14 cellular contexts compared by ENCODE assay signal in genomic region chr2:25955869-25956535, GRCh38. TPM values are rescaled to one million over a fixed set of nuclear protein-coding genes. Genes with fewer than 3 reads are reported as not detected.
DNase-seq lines count a peak whose midpoint lies in the region; ATAC-seq, FAIRE-seq and TF ChIP-seq lines count a peak whose summit lies in the region.
"Had no signal": no experiment of that assay in that cellular context is flagged by ENCODE, and none has a peak within 500 bp of the region (broad histone marks: within the 10 kb centered on the region; RNA-seq: fewer than 3 reads in every experiment).

No MANE protein-coding gene starts in this region.

- no peaks in the 10 kb centered on the region for H3F3A ChIP-seq in MM.1S (ENCODE audit: insufficient read depth, low read length)

- dilution Hi-C loops in mammary epithelial cell (cut with HindIII; ENCODE audit: low sequenced_read_pairs): no loop called here

- CTCF ChIA-PET in HepG2 (lab: Yijun Ruan, JAX; ENCODE audit: low intra/inter-chr PET ratio, low total read pairs): interaction anchor here (1.1 to 1.5 kb wide), 2 partner anchors 104 to 189 kb away, joined by 3 to 9 read pairs; no protein-coding TSS in a partner anchor
- CTCF ChIA-PET in mammary epithelial cell (lab: Charles Lee; ENCODE audit: low non-redundant PET): interaction anchor here (0.8 kb wide), 1 partner anchor 27 kb away, joined by 6 read pairs; no protein-coding TSS in a partner anchor

- H2AFZ ChIP-seq in HepG2 (ENCODE audit: low read length) (no peak overlapping the region), MM.1S (ENCODE audit: low read length) (no peak overlapping the region), mammary epithelial cell (ENCODE audit: low read depth, low read length) (no peak overlapping the region)

- FAIRE-seq in HepG2 (lab: Jason Lieb, UNC) (peak; percentile 66), urothelium cell line (lab: Jason Lieb, UNC) (no peak)

- ATAC-seq in HepG2: peak; percentile 62
- no peak for ATAC-seq in right lobe of liver
- ATAC-seq: gastroesophageal sphincter had no signal

- no peak overlapping the region for H3K27ac ChIP-seq in HepG2 (ENCODE audit: extremely low read length, insufficient read depth, low read length)
- H3K27ac ChIP-seq in right lobe of liver: no peak overlapping the region
- H3K27ac ChIP-seq in MM.1S (ENCODE audit: low read length): no peak overlapping the region
- H3K27ac ChIP-seq in mammary epithelial cell (ENCODE audit: insufficient read depth, low read depth, low read length): no peak overlapping the region
- no peak overlapping the region for H3K27ac ChIP-seq in stomach
- H3K27ac ChIP-seq: gastroesophageal sphincter had no signal

- in situ Hi-C loops in HepG2 (cut with HindIII; ENCODE audit: extremely low pct_ligation_motif_present, low pct_unique_long_range_greater_than_20kb): no loop called here
- in situ Hi-C loops in mammary epithelial cell (cut with MboI; ENCODE audit: low sequenced_read_pairs in 2 of 2): loop anchor here in 1 of 2 donors (10.0 kb wide), 1 partner anchor 189 kb away; no protein-coding TSS in a partner anchor

- H3K4me3 ChIP-seq in HepG2 (replicated peaks in 1 of 3; ENCODE audit: insufficient read depth in 1 of 3, low read depth in 2 of 3, low read length in 3 of 3): no peak overlapping the region
- no peak overlapping the region for H3K4me3 ChIP-seq in right lobe of liver
- no peak overlapping the region for H3K4me3 ChIP-seq in MM.1S (ENCODE audit: low read length)
- H3K4me3 ChIP-seq in mammary epithelial cell (replicated peaks in 1 of 3; ENCODE audit: insufficient read depth in 1 of 3, low read depth in 2 of 3, low read length in 3 of 3): no peak overlapping the region
- H3K4me3 ChIP-seq in stomach: no peak overlapping the region
- H3K4me3 ChIP-seq: gastroesophageal sphincter had no signal

- H3K27me3 ChIP-seq in HepG2 (ENCODE audit: control insufficient read depth in 1 of 2, insufficient read depth in 2 of 2, low read length in 2 of 2) (no peaks in the 10 kb centered on the region), right lobe of liver (no peaks in the 10 kb centered on the region), MM.1S (replicated peaks; ENCODE audit: insufficient read depth, low read length) (no peaks in the 10 kb centered on the region), mammary epithelial cell (ENCODE audit: insufficient read depth, low read length) (no peaks in the 10 kb centered on the region), stomach (no peaks in the 10 kb centered on the region)
- H3K27me3 ChIP-seq: gastroesophageal sphincter had no signal

- BruUV-seq in HepG2 (replicated peaks; lab: Mats Ljungman, UMichigan): no TSS peak
- BruUV-seq in mammary epithelial cell (replicated peaks; lab: Mats Ljungman, UMichigan): no TSS peak

- TF ChIP-seq CTCF in HepG2 (CRISPR knock-in tag; IDR thresholded peaks at IDR 0.05): peak; percentile 69
- TF ChIP-seq CTCF in right lobe of liver (IDR thresholded peaks at IDR 0.05): peak in 1 of 4 donors; percentile 15
- TF ChIP-seq CTCF in MM.1S (IDR thresholded peaks at IDR 0.05; ENCODE audit: low read length): peak; percentile 18; the same call in 1 of the 2 replicates
- peak; percentile 21 to 26 for TF ChIP-seq CTCF in mammary epithelial cell (conservative IDR thresholded peaks at IDR 0.05 in 1 of 2, IDR thresholded peaks at IDR 0.05 in 1 of 2; ENCODE audit: extremely low read depth in 1 of 2, insufficient read depth in 1 of 2, low read depth in 1 of 2, low read length in 2 of 2)
- no peak for TF ChIP-seq CTCF in stomach (IDR thresholded peaks at IDR 0.05)

- TF ChIP-seq POLR2A in HepG2 (IDR thresholded peaks at IDR 0.05; ENCODE audit: insufficient read depth in 1 of 2, low read depth in 2 of 2, low read length in 2 of 2) (no peak), right lobe of liver (IDR thresholded peaks at IDR 0.05) (no peak), stomach (IDR thresholded peaks at IDR 0.05) (no peak)

- no peaks in the 10 kb centered on the region for H3K9me3 ChIP-seq in HepG2 (ENCODE audit: low read length)
- no peaks in the 10 kb centered on the region for H3K9me3 ChIP-seq in right lobe of liver
- no peaks in the 10 kb centered on the region for H3K9me3 ChIP-seq in MM.1S (replicated peaks; ENCODE audit: insufficient read depth, low read length)
- H3K9me3 ChIP-seq in mammary epithelial cell (replicated peaks; ENCODE audit: insufficient read depth, low read length): no peaks in the 10 kb centered on the region
- no peaks in the 10 kb centered on the region for H3K9me3 ChIP-seq in stomach
- H3K9me3 ChIP-seq: gastroesophageal sphincter had no signal

- H3K79me2 ChIP-seq in HepG2 (ENCODE audit: insufficient read depth, low read length) (no peaks in the 10 kb centered on the region), MM.1S (ENCODE audit: low read length) (no peaks in the 10 kb centered on the region), mammary epithelial cell (ENCODE audit: insufficient read depth, low read length) (peaks cover 3% of the 10 kb centered on the region)

- H4K20me1 ChIP-seq in HepG2 (ENCODE audit: insufficient read depth, low read length): no peaks in the 10 kb centered on the region
- H4K20me1 ChIP-seq in MM.1S (ENCODE audit: insufficient read depth, low read length): no peaks in the 10 kb centered on the region
- H4K20me1 ChIP-seq in mammary epithelial cell (ENCODE audit: insufficient read depth, low read length): no peaks in the 10 kb centered on the region

- 0 out of 2 replicates have a peak, but pooled peaks have one; percentile 13 for TF ChIP-seq RAD21 in HepG2 (CRISPR knock-in tag; IDR thresholded peaks at IDR 0.05)

- no peak for TF ChIP-seq EP300 in HepG2 (IDR thresholded peaks at IDR 0.05; ENCODE audit: low read depth in 2 of 2, low read length in 2 of 2)
- TF ChIP-seq EP300 in HepG2 (CRISPR knock-in tag; IDR thresholded peaks at IDR 0.05; ENCODE audit: borderline replicate concordance): no peak
- no peak for TF ChIP-seq EP300 in stomach (IDR thresholded peaks at IDR 0.05)

- POLR2A ChIA-PET in HepG2 (lab: Yijun Ruan, JAX): interaction anchor here (0.6 to 2.5 kb wide), 3 partner anchors 26 to 77 kb away, joined by 3 to 7 read pairs (median 5); partner anchors contain the start of genes ASXL2 and KIF3C

- H3K4me1 ChIP-seq in HepG2 (ENCODE audit: insufficient read depth, low read length) (peaks cover 43% of the 10 kb centered on the region), right lobe of liver (no peaks in the 10 kb centered on the region), MM.1S (ENCODE audit: low read length) (no peaks in the 10 kb centered on the region), mammary epithelial cell (ENCODE audit: insufficient read depth, low read length) (no peaks in the 10 kb centered on the region), stomach (peaks cover 0 to 13% (median 3%) of the 10 kb centered on the region in 4 donors)

- WGBS in HepG2 (ENCODE audit: low lambda C conversion rate): 61% methylated on average over 7 of the region's 7 CpGs
- WGBS in right lobe of liver (ENCODE audit: insufficient coverage, low coverage, low lambda C conversion rate, missing lambda C conversion rate): 83% methylated on average over 1 of the region's 7 CpGs
- WGBS in mammary epithelial cell (ENCODE audit: low coverage, missing lambda C conversion rate): 96% methylated on average over 5 of the region's 7 CpGs
- WGBS in stomach, 5 donors: 82 to 96% (median 86%) methylated on average over 7 of the region's 7 CpGs

- no peaks in the 10 kb centered on the region for H3K9me2 ChIP-seq in MM.1S (replicated peaks; ENCODE audit: insufficient read depth, low read length)

- no peak overlapping the region for H3K4me2 ChIP-seq in HepG2 (ENCODE audit: low read depth, low read length)
- H3K4me2 ChIP-seq in MM.1S (ENCODE audit: low read depth, low read length): no peak overlapping the region
- H3K4me2 ChIP-seq in mammary epithelial cell (ENCODE audit: insufficient read depth, low read depth, low read length): no peak overlapping the region

- intact Hi-C loops in HepG2 (cut with micrococcal nuclease; ENCODE audit: unreplicated experiment): loop anchor here (2.0 to 10.0 kb wide), 2 partner anchors 63 to 509 kb away; no protein-coding TSS in a partner anchor
- intact Hi-C loops in right lobe of liver (cut with DNase I): loop anchor here in 1 of 2 donors (10.0 kb wide), 1 partner anchor 189 kb away; no protein-coding TSS in a partner anchor
- intact Hi-C loops in mammary epithelial cell (cut with micrococcal nuclease): loop anchor here (10.0 kb wide), 1 partner anchor 351 kb away; no protein-coding TSS in a partner anchor
- intact Hi-C loops in stomach (cut with DNase I; ENCODE audit: low total_unique reads): loop anchor here (10.0 kb wide), 1 partner anchor 189 kb away; no protein-coding TSS in a partner anchor

- DNase-seq in HepG2 (ENCODE audit: low spot score) (peak; percentile 45), right lobe of liver (no peak), MM.1S (no peak), mammary epithelial cell (no peak), stomach (no peak), urothelium cell line (ENCODE audit: low spot score) (no peak), CD1c-positive myeloid dendritic cell (ENCODE audit: extremely low spot score) (no peak), NCI-H774 (lab: John Stamatoyannopoulos, UW) (no peak)
- DNase-seq: activated CD4-positive, CD25-positive, alpha-beta regulatory T cell treated with anti-CD3 and anti-CD28 coated beads, Interleukin-2, amount 50 U/mL, for 72 hours; activated T-cell treated with anti-CD3 and anti-CD28 coated beads, Interleukin-2, amount 50 U/mL, for 48 hours; amygdala; NCI-H2029 treated with DMSO at 0.1 percent for 48 hours; SW 1271 had no signal

- H3K36me3 ChIP-seq in HepG2 (replicated peaks in 1 of 2; ENCODE audit: control insufficient read depth in 1 of 2, insufficient read depth in 2 of 2, low read length in 2 of 2) (no peaks in the 10 kb centered on the region), right lobe of liver (no peaks in the 10 kb centered on the region), MM.1S (replicated peaks; ENCODE audit: insufficient read depth, low read length) (no peaks in the 10 kb centered on the region), mammary epithelial cell (ENCODE audit: insufficient read depth, low read length) (no peaks in the 10 kb centered on the region), stomach (peaks cover 0 to 18% (median 2%) of the 10 kb centered on the region in 4 donors)

- H3K9ac ChIP-seq in HepG2 (ENCODE audit: insufficient read depth, low read depth, low read length): no peak overlapping the region
- no peak overlapping the region for H3K9ac ChIP-seq in MM.1S (ENCODE audit: low read length)
- no peak overlapping the region for H3K9ac ChIP-seq in mammary epithelial cell (ENCODE audit: insufficient read depth, low read length)

RNA-seq across cellular contexts. Expression of gene KIF3C, which starts 26.3 kb away (rescaled TPM):
- total RNA-seq in HepG2 (2016; rRNA removed; fragmentation: Illumina TruSeq; extraction: Trizol) (3.4 and 3.6 TPM in 2 replicates), right lobe of liver (1 to 10 TPM in 3 of 6 experiments, under 1 TPM in 3; 0.88 to 2.2 (median 1.0) TPM), mammary epithelial cell (10 to 100 TPM; 30.7 to 35.3 TPM), stomach (1 to 10 TPM in 3 of 5 donors, under 1 TPM in 1, not detected in 1; 0.29 to 7.3 (median 3.2) TPM)
- total RNA-seq in HepG2 (2016; cell fraction: cytosol; rRNA removed; fragmentation: Illumina TruSeq; extraction: Trizol; ENCODE audit: low read depth): 2.6 and 3.1 TPM in 2 replicates
- total RNA-seq in HepG2 (2016; cell fraction: insoluble cytoplasmic fraction; rRNA removed; fragmentation: Illumina TruSeq; extraction: Trizol): 3.3 and 4.2 TPM in 2 replicates
- total RNA-seq in HepG2 (2016; cell fraction: membrane; rRNA removed; fragmentation: Illumina TruSeq; extraction: Trizol): 6.0 and 7.0 TPM in 2 replicates
- total RNA-seq in HepG2 (2016; cell fraction: nucleus; rRNA removed; fragmentation: Illumina TruSeq; extraction: Trizol): 3.7 TPM in 2 replicates
- polyA plus RNA-seq in HepG2 (2011; rRNA removed) (4.8 and 4.9 TPM in 2 replicates), mammary epithelial cell (9.1 TPM), stomach (1 to 10 TPM; 1.1 to 2.4 (median 1.2) TPM)
- 3.8 and 4.0 TPM in 2 replicates for polyA plus RNA-seq in HepG2 (2011; cell fraction: cytosol; rRNA removed)
- 3.6 and 4.6 TPM in 2 replicates for polyA plus RNA-seq in HepG2 (2011; cell fraction: nucleus; rRNA removed)
- 7.3 and 11.4 TPM in 2 replicates for polyA plus RNA-seq in HepG2 (2012)
- polyA plus RNA-seq in HepG2 (2016; cell fraction: cytosol; fragmentation: Illumina TruSeq; extraction: Trizol; ENCODE audit: low read depth): 2.1 and 2.7 TPM in 2 replicates
- 3.7 and 4.9 TPM in 2 replicates for polyA plus RNA-seq in HepG2 (2016; cell fraction: insoluble cytoplasmic fraction; fragmentation: Illumina TruSeq; extraction: Trizol; ENCODE audit: low read depth)
- 6.1 and 6.3 TPM in 2 replicates for polyA plus RNA-seq in HepG2 (2016; cell fraction: membrane; fragmentation: Illumina TruSeq; extraction: Trizol; ENCODE audit: low read depth)
- 4.6 and 4.7 TPM in 2 replicates for polyA plus RNA-seq in HepG2 (2016; cell fraction: nucleus; fragmentation: Illumina TruSeq; extraction: Trizol; ENCODE audit: insufficient read depth, low read depth)
- 2.6 and 8.0 TPM in 2 replicates for polyA minus RNA-seq in HepG2 (2011; rRNA and poly(A)+ RNA removed; ENCODE audit: low replicate concordance)
- 3.7 and 5.7 TPM in 2 replicates for polyA minus RNA-seq in HepG2 (2011; cell fraction: cytosol; rRNA and poly(A)+ RNA removed)
- polyA minus RNA-seq in HepG2 (2011; cell fraction: nucleus; rRNA and poly(A)+ RNA removed): 5.5 and 7.8 TPM in 2 replicates
- polyA minus RNA-seq in mammary epithelial cell: 30.3 TPM

Comparison
In these comparisons a context has a peak if more than half of its experiments do, and no peak if none do; other contexts are left out.
1. CTCF ChIP-seq: peak in HepG2 (single experiment), MM.1S (single experiment) and mammary epithelial cell (2 of 2); none in stomach (0 of 7).